Comparison of ENCODE assay signal across 8 cellular contexts in the genomic region with DNA sequence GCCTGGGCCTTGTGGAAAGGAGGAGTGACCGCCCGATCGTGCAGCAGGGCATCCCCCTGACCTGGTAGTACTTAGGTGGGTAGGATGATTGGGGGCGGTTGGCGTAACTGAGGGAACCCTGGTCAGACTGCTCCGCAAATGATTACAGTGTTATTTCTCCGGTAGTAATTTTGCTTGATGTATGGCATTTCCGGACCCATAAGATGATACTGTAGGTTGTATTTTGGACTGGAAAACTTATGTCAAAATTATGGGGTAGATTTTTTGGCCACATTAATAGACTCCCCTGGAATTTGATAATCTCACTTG. TPM values are rescaled to one million over a fixed set of nuclear protein-coding genes. Genes with fewer than 3 reads are reported as not detected.
DNase-seq lines count a peak whose midpoint lies in the region; ATAC-seq and TF ChIP-seq lines count a peak whose summit lies in the region.

No MANE protein-coding gene starts in this region.

- POLR2A ChIA-PET in CD8-positive, alpha-beta T cell (lab: Charles Lee), result interaction anchor here (0.7 to 1.9 kb wide), 3 partner anchors 23 to 117 kb away, joined by 3 to 12 read pairs (median 4); partner anchors contain the start of genes ASCC2, UQCR10 and ZMAT5

- intact Hi-C loops in CD8-positive, alpha-beta T cell (cut with DNase I, micrococcal nuclease), result loop anchor here (1.0 kb wide), 3 partner anchors 45 to 280 kb away; partner anchors contain the start of genes ASCC2 (in 2 of the 2), UQCR10 (in 2 of the 2), ZMAT5 (in 2 of the 2) and NF2 (in 1 of the 2)

- peak overlapping the region; percentile 75 for H3K4me3 ChIP-seq in CD8-positive, alpha-beta T cell (ENCODE audit: low read depth, low read length)
- H3K4me3 ChIP-seq in LNCaP clone FGC (ENCODE audit: low read depth, low read length) (peak overlapping the region; percentile 81), neuronal stem cell (ENCODE audit: low read length in 2 of 2) (peak overlapping the region; percentile 65 to 99)
- H3K4me3 ChIP-seq in effector memory CD4-positive, alpha-beta T cell (ENCODE audit: insufficient read depth, low read depth, low read length, poor library complexity, severe bottlenecking), result peak overlapping the region; percentile 87

- no peaks in the 10 kb centered on the region for H3K9me3 ChIP-seq in CD8-positive, alpha-beta T cell (ENCODE audit: low read length)
- H3K9me3 ChIP-seq in effector memory CD4-positive, alpha-beta T cell (ENCODE audit: control insufficient read depth, low read length), result no peaks in the 10 kb centered on the region
- H3K9me3 ChIP-seq in neuronal stem cell (replicated peaks in 1 of 2; ENCODE audit: control insufficient read depth in 2 of 2, insufficient read depth in 1 of 2, low read depth in 1 of 2, low read length in 2 of 2), result peaks cover 0 to 2% of the 10 kb centered on the region in 2 donors

- no peak for DNase-seq in CD8-positive, alpha-beta T cell
- DNase-seq in LNCaP clone FGC (ENCODE audit: low read depth), result no peak
- no peak for DNase-seq in effector memory CD4-positive, alpha-beta T cell
- DNase-seq in neuronal stem cell (ENCODE audit: low spot score), result no peak
- DNase-seq in H4 (ENCODE audit: low spot score), result no peak
- DNase-seq in NCI-H146 (lab: John Stamatoyannopoulos, UW), result no peak
- DNase-seq in NK-92 treated with Interleukin-12 subunit alpha and Interleukin-12 subunit beta, amount 100 ng/mL, for 24 hours (lab: John Stamatoyannopoulos, UW), result no peak
- DNase-seq in GM20000 (ENCODE audit: low spot score), result no peak

- peaks cover 4% of the 10 kb centered on the region for H3K79me1 ChIP-seq in neuronal stem cell (ENCODE audit: low read depth, low read length)

- no peak overlapping the region for H2BK15ac ChIP-seq in neuronal stem cell (ENCODE audit: low read length)

- H3K23ac ChIP-seq in neuronal stem cell (ENCODE audit: low read depth, low read length, poor library complexity), result peak overlapping the region; percentile 91

- no peak overlapping the region for H2AK5ac ChIP-seq in neuronal stem cell (ENCODE audit: low read depth, low read length)

- H3K9me3 Mint-ChIP-seq in CD8-positive, alpha-beta T cell, result no peaks in the 10 kb centered on the region

- peak overlapping the region; percentile 90 for H3K27ac Mint-ChIP-seq in CD8-positive, alpha-beta T cell

- no peak overlapping the region for H2BK5ac ChIP-seq in neuronal stem cell (ENCODE audit: low read length)

- peaks cover 20% of the 10 kb centered on the region for H3K4me1 ChIP-seq in CD8-positive, alpha-beta T cell (ENCODE audit: insufficient read depth, low read length)
- H3K4me1 ChIP-seq in effector memory CD4-positive, alpha-beta T cell (ENCODE audit: control insufficient read depth, insufficient read depth, low read length, poor library complexity, severe bottlenecking), result peaks cover 7% of the 10 kb centered on the region
- H3K4me1 ChIP-seq in neuronal stem cell (ENCODE audit: control insufficient read depth in 2 of 2, insufficient read depth in 1 of 2, low read depth in 1 of 2, low read length in 2 of 2), result peaks cover 1 to 2% of the 10 kb centered on the region in 2 donors

- no peak overlapping the region for H2BK120ac ChIP-seq in neuronal stem cell (ENCODE audit: low read depth, low read length)

- WGBS in neuronal stem cell (ENCODE audit: extremely low coverage in 2 of 2, insufficient read length in 2 of 2, insufficient replicate concordance in 1 of 2), 2 donors, result no CpG with 5 or more reads among the region's 8 CpGs

- peak overlapping the region; percentile 100 for H2AFZ ChIP-seq in neuronal stem cell (ENCODE audit: low read length)

- H3K27me3 Mint-ChIP-seq in CD8-positive, alpha-beta T cell (ENCODE audit: low read depth), result peaks cover 3% of the 10 kb centered on the region

- H3K4me3 Mint-ChIP-seq in CD8-positive, alpha-beta T cell, result no peak overlapping the region

- no peak overlapping the region for H2BK12ac ChIP-seq in neuronal stem cell (ENCODE audit: low read length)

- H3K27ac ChIP-seq in CD8-positive, alpha-beta T cell (ENCODE audit: low read depth, low read length), result peak overlapping the region; percentile 72
- peak overlapping the region; percentile 81 for H3K27ac ChIP-seq in effector memory CD4-positive, alpha-beta T cell (ENCODE audit: insufficient read depth, low read length, poor library complexity, severe bottlenecking)
- H3K27ac ChIP-seq in neuronal stem cell (replicated peaks; ENCODE audit: low read length), result peak overlapping the region; percentile 97

- peak; percentile 0 for TF ChIP-seq CTCF in CD8-positive, alpha-beta T cell (IDR thresholded peaks at IDR 0.05)
- TF ChIP-seq CTCF in LNCaP clone FGC (IDR thresholded peaks at IDR 0.05; ENCODE audit: control insufficient read depth, extremely low read depth, insufficient read depth), result no peak
- no peak for TF ChIP-seq CTCF in GM20000 (IDR thresholded peaks at IDR 0.05; ENCODE audit: extremely low read depth, missing control alignments)

- peak overlapping the region; percentile 52 for H3K4me2 ChIP-seq in neuronal stem cell (ENCODE audit: insufficient read depth, low read length, poor library complexity, severe bottlenecking)

- H3K18ac ChIP-seq in neuronal stem cell (ENCODE audit: low read length), result peak overlapping the region; percentile 100

- CTCF ChIA-PET in CD8-positive, alpha-beta T cell (lab: Charles Lee), result interaction anchor here (0.8 kb wide), 3 partner anchors 17 to 1196 kb away, joined by 3 to 5 read pairs (median 4); no protein-coding TSS in a partner anchor

- H3K4ac ChIP-seq in neuronal stem cell (ENCODE audit: low read length), result no peak overlapping the region

- H4K91ac ChIP-seq in neuronal stem cell (ENCODE audit: low read depth, low read length, poor library complexity), result no peak overlapping the region

- no peaks in the 10 kb centered on the region for H3K27me3 ChIP-seq in CD8-positive, alpha-beta T cell (ENCODE audit: insufficient read depth, low read length)
- no peaks in the 10 kb centered on the region for H3K27me3 ChIP-seq in effector memory CD4-positive, alpha-beta T cell (replicated peaks; ENCODE audit: control insufficient read depth, insufficient read depth, low read length, poor library complexity, severe bottlenecking)
- H3K27me3 ChIP-seq in neuronal stem cell (ENCODE audit: control insufficient read depth in 3 of 3, insufficient read depth in 3 of 3, low read depth in 1 of 3, low read length in 3 of 3), result no peaks in the 10 kb centered on the region

- no peak for ATAC-seq in CD8-positive, alpha-beta T cell

- no peaks in the 10 kb centered on the region for H3K36me3 ChIP-seq in CD8-positive, alpha-beta T cell (ENCODE audit: insufficient read depth, low read length)
- no peaks in the 10 kb centered on the region for H3K36me3 ChIP-seq in effector memory CD4-positive, alpha-beta T cell (ENCODE audit: control insufficient read depth, insufficient read depth, low read length)
- H3K36me3 ChIP-seq in neuronal stem cell (replicated peaks in 1 of 2; ENCODE audit: control insufficient read depth in 2 of 2, insufficient read depth in 2 of 2, low read length in 2 of 2), result no peaks in the 10 kb centered on the region

- H3K36me3 Mint-ChIP-seq in CD8-positive, alpha-beta T cell, result peaks cover 5% of the 10 kb centered on the region

- H3K4me1 Mint-ChIP-seq in CD8-positive, alpha-beta T cell (ENCODE audit: low read depth), result peaks cover 12% of the 10 kb centered on the region

- peak overlapping the region; percentile 80 for H3K9ac ChIP-seq in neuronal stem cell (ENCODE audit: low read depth, low read length, poor library complexity)

- no peak overlapping the region for H3K14ac ChIP-seq in neuronal stem cell (ENCODE audit: low read length)

- no peak overlapping the region for H4K8ac ChIP-seq in neuronal stem cell (ENCODE audit: low read depth, low read length)

RNA-seq across cellular contexts. Expression of gene MTMR3, which starts 0.8 kb away (rescaled TPM):
- total RNA-seq in CD8-positive, alpha-beta T cell, result 10 to 100 TPM; 46.7 to 51.7 TPM
- 18.2 TPM for polyA plus RNA-seq in neuronal stem cell (2013, experiment 1 of 2)
- 16.8 TPM for polyA plus RNA-seq in neuronal stem cell (2013, experiment 2 of 2)
- 5.7 and 6.0 TPM in 2 replicates for total RNA-seq in H4 (2014; rRNA removed; shearing (Covaris generic))

RNA-seq across cellular contexts. Expression of gene ASCC2, which starts 45.7 kb away (rescaled TPM):
- total RNA-seq in CD8-positive, alpha-beta T cell, result 10 to 100 TPM; 66.2 to 76.5 TPM
- 23.2 TPM for polyA plus RNA-seq in neuronal stem cell (2013, experiment 1 of 2)
- polyA plus RNA-seq in neuronal stem cell (2013, experiment 2 of 2), result 24.0 TPM
- total RNA-seq in H4 (2014; rRNA removed; shearing (Covaris generic)), result 12.9 and 16.0 TPM in 2 replicates
